In the genomic region with DNA sequence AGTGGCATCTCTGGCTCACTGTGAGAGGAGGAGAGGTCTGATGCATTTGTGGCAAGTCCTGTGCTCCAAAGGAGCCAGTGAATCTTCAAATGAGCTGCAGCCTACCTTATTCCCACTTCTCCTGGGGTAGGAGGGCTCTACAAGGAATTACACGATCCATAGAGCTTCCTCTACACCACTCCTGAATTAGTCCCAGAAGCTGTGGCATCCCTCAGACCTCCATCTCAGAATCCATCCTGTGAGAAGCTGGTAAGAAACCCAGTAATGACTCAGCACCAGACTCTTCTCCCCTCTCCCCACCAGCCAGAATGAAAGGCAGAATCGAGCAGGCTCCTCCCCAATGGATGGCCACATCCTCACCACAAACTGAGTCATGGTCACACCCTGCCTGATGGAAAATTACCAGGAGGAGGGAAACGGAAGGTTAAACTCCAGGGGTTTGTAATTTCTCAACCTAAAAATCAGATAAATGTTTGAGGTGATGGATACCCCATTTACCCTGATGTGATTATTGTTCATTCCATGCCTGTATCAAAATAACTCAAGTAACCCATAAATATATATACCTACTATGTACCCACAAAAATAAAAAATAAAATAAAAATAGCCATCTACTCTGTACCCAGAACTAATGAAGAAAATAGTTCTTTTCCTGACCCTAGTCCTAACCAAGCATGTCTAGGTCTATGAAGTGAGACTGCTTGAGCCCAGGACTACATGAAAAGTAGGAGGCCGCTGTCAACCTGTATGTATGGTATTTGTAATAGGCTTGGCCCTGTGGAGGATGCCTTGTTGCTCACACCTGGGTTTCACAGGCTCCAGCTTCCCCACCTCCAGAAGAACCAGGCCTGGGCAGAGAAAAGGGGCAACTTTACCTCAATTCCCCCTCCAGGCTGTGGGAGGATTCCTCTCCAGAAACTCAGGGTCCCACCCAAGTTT, we compare ENCODE assay signal across 1 cellular context.
TF ChIP-seq lines count a peak whose summit lies in the region.

No MANE protein-coding gene starts in this region.

TF ChIP-seq in K562, 482 proteins besides CTCF, POLR2A, EP300 and RAD21 (continued from another document and continues in another):
- no peak for TF ChIP-seq CXXC5 (CRISPR knock-in tag; IDR thresholded peaks at IDR 0.05)
- TF ChIP-seq CREM (IDR thresholded peaks at IDR 0.05; ENCODE audit: low read depth), result peak; percentile 38; the same call in 1 of the 2 replicates
- peak; percentile 58; the same call in 1 of the 2 replicates for TF ChIP-seq MYC (IDR thresholded peaks at IDR 0.05; ENCODE audit: low read depth, low read length)
- TF ChIP-seq MYC (CRISPR knock-in tag; IDR thresholded peaks at IDR 0.05; ENCODE audit: borderline replicate concordance, low read depth), result no peak
- no peak for TF ChIP-seq HNRNPH1 (optimal IDR thresholded peaks at IDR 0.05; ENCODE audit: low read depth, low read length)
- TF ChIP-seq ZFP30 (CRISPR knock-in tag; IDR thresholded peaks at IDR 0.05; ENCODE audit: borderline replicate concordance), result no peak
- TF ChIP-seq OTX1 (CRISPR knock-in tag; IDR thresholded peaks at IDR 0.05), result no peak
- no peak; the same call in 1 of the 2 replicates for TF ChIP-seq PML (IDR thresholded peaks at IDR 0.05; ENCODE audit: low read length)
- no peak for TF ChIP-seq MTA2 (IDR thresholded peaks at IDR 0.05; ENCODE audit: low read depth)
- no peak for TF ChIP-seq ZNF311 (CRISPR knock-in tag; IDR thresholded peaks at IDR 0.05)
- no peak for TF ChIP-seq ZNF444 (CRISPR knock-in tag; IDR thresholded peaks at IDR 0.05)
- TF ChIP-seq NBN (IDR thresholded peaks at IDR 0.05; ENCODE audit: low read depth), result peak; percentile 80
- no peak for TF ChIP-seq CC2D1A (IDR thresholded peaks at IDR 0.05)
- TF ChIP-seq ZNF121 (CRISPR knock-in tag; conservative IDR thresholded peaks at IDR 0.05), result no peak
- peak in 1 of 2 experiments; percentile 37; a peak in 1 of 4 replicates for TF ChIP-seq NRF1 (conservative IDR thresholded peaks at IDR 0.05 in 1 of 2, IDR thresholded peaks at IDR 0.05 in 1 of 2)
- no peak for TF ChIP-seq TCF3 (CRISPR knock-in tag; IDR thresholded peaks at IDR 0.05)
- TF ChIP-seq ZNF77 (CRISPR knock-in tag; IDR thresholded peaks at IDR 0.05), result no peak
- TF ChIP-seq MECOM (CRISPR knock-in tag; IDR thresholded peaks at IDR 0.05), result no peak
- TF ChIP-seq SMARCA5 (IDR thresholded peaks at IDR 0.05), result no peak
- TF ChIP-seq, protein P1, sequence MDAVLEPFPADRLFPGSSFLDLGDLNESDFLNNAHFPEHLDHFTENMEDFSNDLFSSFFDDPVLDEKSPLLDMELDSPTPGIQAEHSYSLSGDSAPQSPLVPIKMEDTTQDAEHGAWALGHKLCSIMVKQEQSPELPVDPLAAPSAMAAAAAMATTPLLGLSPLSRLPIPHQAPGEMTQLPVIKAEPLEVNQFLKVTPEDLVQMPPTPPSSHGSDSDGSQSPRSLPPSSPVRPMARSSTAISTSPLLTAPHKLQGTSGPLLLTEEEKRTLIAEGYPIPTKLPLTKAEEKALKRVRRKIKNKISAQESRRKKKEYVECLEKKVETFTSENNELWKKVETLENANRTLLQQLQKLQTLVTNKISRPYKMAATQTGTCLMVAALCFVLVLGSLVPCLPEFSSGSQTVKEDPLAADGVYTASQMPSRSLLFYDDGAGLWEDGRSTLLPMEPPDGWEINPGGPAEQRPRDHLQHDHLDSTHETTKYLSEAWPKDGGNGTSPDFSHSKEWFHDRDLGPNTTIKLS (IDR thresholded peaks at IDR 0.05; ENCODE audit: borderline replicate concordance, low read depth), result no peak
- TF ChIP-seq, protein P2, sequence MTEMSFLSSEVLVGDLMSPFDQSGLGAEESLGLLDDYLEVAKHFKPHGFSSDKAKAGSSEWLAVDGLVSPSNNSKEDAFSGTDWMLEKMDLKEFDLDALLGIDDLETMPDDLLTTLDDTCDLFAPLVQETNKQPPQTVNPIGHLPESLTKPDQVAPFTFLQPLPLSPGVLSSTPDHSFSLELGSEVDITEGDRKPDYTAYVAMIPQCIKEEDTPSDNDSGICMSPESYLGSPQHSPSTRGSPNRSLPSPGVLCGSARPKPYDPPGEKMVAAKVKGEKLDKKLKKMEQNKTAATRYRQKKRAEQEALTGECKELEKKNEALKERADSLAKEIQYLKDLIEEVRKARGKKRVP (CRISPR knock-in tag; IDR thresholded peaks at IDR 0.05), result no peak
- TF ChIP-seq ZSCAN29 (IDR thresholded peaks at IDR 0.05), result no peak
- no peak for TF ChIP-seq ELF2 (CRISPR knock-in tag; IDR thresholded peaks at IDR 0.05)
- TF ChIP-seq TEAD2 (tag; IDR thresholded peaks at IDR 0.05), result no peak
- TF ChIP-seq HNRNPK (IDR thresholded peaks at IDR 0.05; ENCODE audit: low read depth, low read length, poor library complexity, severe bottlenecking), result no peak
- no peak for TF ChIP-seq SRSF9 (IDR thresholded peaks at IDR 0.05; ENCODE audit: borderline replicate concordance, low read depth, low read length)
- TF ChIP-seq, protein P3, sequence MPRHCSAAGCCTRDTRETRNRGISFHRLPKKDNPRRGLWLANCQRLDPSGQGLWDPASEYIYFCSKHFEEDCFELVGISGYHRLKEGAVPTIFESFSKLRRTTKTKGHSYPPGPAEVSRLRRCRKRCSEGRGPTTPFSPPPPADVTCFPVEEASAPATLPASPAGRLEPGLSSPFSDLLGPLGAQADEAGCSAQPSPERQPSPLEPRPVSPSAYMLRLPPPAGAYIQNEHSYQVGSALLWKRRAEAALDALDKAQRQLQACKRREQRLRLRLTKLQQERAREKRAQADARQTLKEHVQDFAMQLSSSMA (CRISPR knock-in tag; IDR thresholded peaks at IDR 0.05), result no peak
- no peak for TF ChIP-seq SLC30A9 (CRISPR knock-in tag; IDR thresholded peaks at IDR 0.05)
- TF ChIP-seq ATF1 (CRISPR knock-in tag; IDR thresholded peaks at IDR 0.05), result no peak
- TF ChIP-seq ATF1 (tag; IDR thresholded peaks at IDR 0.05), result no peak
- TF ChIP-seq COPS2 (conservative IDR thresholded peaks at IDR 0.05), result no peak
- no peak for TF ChIP-seq XRCC3 (IDR thresholded peaks at IDR 0.05)
- TF ChIP-seq KDM5B (IDR thresholded peaks at IDR 0.05; ENCODE audit: insufficient replicate concordance, low read depth, low read length), result no peak
- no peak for TF ChIP-seq SETDB1 (IDR thresholded peaks at IDR 0.05; ENCODE audit: low read length)
- TF ChIP-seq, protein P4, sequence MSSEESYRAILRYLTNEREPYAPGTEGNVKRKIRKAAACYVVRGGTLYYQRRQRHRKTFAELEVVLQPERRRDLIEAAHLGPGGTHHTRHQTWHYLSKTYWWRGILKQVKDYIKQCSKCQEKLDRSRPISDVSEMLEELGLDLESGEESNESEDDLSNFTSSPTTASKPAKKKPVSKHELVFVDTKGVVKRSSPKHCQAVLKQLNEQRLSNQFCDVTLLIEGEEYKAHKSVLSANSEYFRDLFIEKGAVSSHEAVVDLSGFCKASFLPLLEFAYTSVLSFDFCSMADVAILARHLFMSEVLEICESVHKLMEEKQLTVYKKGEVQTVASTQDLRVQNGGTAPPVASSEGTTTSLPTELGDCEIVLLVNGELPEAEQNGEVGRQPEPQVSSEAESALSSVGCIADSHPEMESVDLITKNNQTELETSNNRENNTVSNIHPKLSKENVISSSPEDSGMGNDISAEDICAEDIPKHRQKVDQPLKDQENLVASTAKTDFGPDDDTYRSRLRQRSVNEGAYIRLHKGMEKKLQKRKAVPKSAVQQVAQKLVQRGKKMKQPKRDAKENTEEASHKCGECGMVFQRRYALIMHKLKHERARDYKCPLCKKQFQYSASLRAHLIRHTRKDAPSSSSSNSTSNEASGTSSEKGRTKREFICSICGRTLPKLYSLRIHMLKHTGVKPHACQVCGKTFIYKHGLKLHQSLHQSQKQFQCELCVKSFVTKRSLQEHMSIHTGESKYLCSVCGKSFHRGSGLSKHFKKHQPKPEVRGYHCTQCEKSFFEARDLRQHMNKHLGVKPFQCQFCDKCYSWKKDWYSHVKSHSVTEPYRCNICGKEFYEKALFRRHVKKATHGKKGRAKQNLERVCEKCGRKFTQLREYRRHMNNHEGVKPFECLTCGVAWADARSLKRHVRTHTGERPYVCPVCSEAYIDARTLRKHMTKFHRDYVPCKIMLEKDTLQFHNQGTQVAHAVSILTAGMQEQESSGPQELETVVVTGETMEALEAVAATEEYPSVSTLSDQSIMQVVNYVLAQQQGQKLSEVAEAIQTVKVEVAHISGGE (CRISPR knock-in tag; IDR thresholded peaks at IDR 0.05), result no peak
- no peak for TF ChIP-seq ESRRB (CRISPR knock-in tag; IDR thresholded peaks at IDR 0.05; ENCODE audit: borderline replicate concordance)
- peak; percentile 87 for TF ChIP-seq SMARCA4 (IDR thresholded peaks at IDR 0.05)
- TF ChIP-seq L3MBTL2 (IDR thresholded peaks at IDR 0.05), result peak; percentile 33
- TF ChIP-seq TCFL5 (CRISPR knock-in tag; conservative IDR thresholded peaks at IDR 0.05), result no peak
- TF ChIP-seq ZNF75A (CRISPR knock-in tag; IDR thresholded peaks at IDR 0.05), result no peak
- TF ChIP-seq TBP (optimal IDR thresholded peaks at IDR 0.05; ENCODE audit: low read depth, low read length), result peak; percentile 96
- TF ChIP-seq CEBPB (tag; IDR thresholded peaks at IDR 0.05), result peak; percentile 84
- TF ChIP-seq, protein P5, sequence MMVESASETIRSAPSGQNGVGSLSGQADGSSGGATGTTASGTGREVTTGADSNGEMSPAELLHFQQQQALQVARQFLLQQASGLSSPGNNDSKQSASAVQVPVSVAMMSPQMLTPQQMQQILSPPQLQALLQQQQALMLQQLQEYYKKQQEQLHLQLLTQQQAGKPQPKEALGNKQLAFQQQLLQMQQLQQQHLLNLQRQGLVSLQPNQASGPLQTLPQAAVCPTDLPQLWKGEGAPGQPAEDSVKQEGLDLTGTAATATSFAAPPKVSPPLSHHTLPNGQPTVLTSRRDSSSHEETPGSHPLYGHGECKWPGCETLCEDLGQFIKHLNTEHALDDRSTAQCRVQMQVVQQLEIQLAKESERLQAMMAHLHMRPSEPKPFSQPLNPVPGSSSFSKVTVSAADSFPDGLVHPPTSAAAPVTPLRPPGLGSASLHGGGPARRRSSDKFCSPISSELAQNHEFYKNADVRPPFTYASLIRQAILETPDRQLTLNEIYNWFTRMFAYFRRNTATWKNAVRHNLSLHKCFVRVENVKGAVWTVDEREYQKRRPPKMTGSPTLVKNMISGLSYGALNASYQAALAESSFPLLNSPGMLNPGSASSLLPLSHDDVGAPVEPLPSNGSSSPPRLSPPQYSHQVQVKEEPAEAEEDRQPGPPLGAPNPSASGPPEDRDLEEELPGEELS (CRISPR knock-in tag; IDR thresholded peaks at IDR 0.05; ENCODE audit: borderline replicate concordance), result no peak
- peak; percentile 99 for TF ChIP-seq NFE2 (IDR thresholded peaks at IDR 0.05; ENCODE audit: low read depth)
- TF ChIP-seq SIX5 (IDR thresholded peaks at IDR 0.05; ENCODE audit: borderline replicate concordance in 1 of 2, insufficient read depth in 1 of 2, low read depth in 1 of 2, low read length in 2 of 2), result no peak
- 0 out of 2 replicates have a peak, but pooled peaks have one; percentile 2 for TF ChIP-seq E2F3 (CRISPR knock-in tag; IDR thresholded peaks at IDR 0.05)
- TF ChIP-seq ZNF124 (CRISPR knock-in tag; IDR thresholded peaks at IDR 0.05), result no peak
- TF ChIP-seq GATAD2A (IDR thresholded peaks at IDR 0.05), result no peak
- peak; percentile 90 for TF ChIP-seq NFRKB (IDR thresholded peaks at IDR 0.05; ENCODE audit: low read depth)
- TF ChIP-seq CEBPG (CRISPR knock-in tag; IDR thresholded peaks at IDR 0.05), result peak; percentile 22; the same call in 1 of the 2 replicates
- peak in 1 of 2 experiments; percentile 34; a peak in 2 of 4 replicates for TF ChIP-seq CEBPG (tag; conservative IDR thresholded peaks at IDR 0.05 in 1 of 2, IDR thresholded peaks at IDR 0.05 in 1 of 2)
- no peak; the same call in 1 of the 2 replicates for TF ChIP-seq HDGF (IDR thresholded peaks at IDR 0.05)
- TF ChIP-seq ZFPM2 (CRISPR knock-in tag; IDR thresholded peaks at IDR 0.05), result no peak
- no peak for TF ChIP-seq KAT2B (IDR thresholded peaks at IDR 0.05; ENCODE audit: low read depth, low read length)
- TF ChIP-seq RFX5 (IDR thresholded peaks at IDR 0.05; ENCODE audit: low read depth, low read length), result no peak
- TF ChIP-seq RCOR1 (IDR thresholded peaks at IDR 0.05; ENCODE audit: borderline replicate concordance in 1 of 2, low read depth in 2 of 2, low read length in 2 of 2), result peak; percentile 67 to 95; a peak in 3 of 4 replicates
- no peak for TF ChIP-seq SRSF3 (IDR thresholded peaks at IDR 0.05; ENCODE audit: insufficient read depth, low read length)
- TF ChIP-seq ZBED1 (IDR thresholded peaks at IDR 0.05), result no peak
- TF ChIP-seq BDP1 (IDR thresholded peaks at IDR 0.05; ENCODE audit: insufficient read depth, insufficient read length), result no peak
- no peak for TF ChIP-seq PRPF4 (IDR thresholded peaks at IDR 0.05; ENCODE audit: insufficient read depth, low read depth, low read length, poor library complexity, severe bottlenecking)
- TF ChIP-seq, protein P6, sequence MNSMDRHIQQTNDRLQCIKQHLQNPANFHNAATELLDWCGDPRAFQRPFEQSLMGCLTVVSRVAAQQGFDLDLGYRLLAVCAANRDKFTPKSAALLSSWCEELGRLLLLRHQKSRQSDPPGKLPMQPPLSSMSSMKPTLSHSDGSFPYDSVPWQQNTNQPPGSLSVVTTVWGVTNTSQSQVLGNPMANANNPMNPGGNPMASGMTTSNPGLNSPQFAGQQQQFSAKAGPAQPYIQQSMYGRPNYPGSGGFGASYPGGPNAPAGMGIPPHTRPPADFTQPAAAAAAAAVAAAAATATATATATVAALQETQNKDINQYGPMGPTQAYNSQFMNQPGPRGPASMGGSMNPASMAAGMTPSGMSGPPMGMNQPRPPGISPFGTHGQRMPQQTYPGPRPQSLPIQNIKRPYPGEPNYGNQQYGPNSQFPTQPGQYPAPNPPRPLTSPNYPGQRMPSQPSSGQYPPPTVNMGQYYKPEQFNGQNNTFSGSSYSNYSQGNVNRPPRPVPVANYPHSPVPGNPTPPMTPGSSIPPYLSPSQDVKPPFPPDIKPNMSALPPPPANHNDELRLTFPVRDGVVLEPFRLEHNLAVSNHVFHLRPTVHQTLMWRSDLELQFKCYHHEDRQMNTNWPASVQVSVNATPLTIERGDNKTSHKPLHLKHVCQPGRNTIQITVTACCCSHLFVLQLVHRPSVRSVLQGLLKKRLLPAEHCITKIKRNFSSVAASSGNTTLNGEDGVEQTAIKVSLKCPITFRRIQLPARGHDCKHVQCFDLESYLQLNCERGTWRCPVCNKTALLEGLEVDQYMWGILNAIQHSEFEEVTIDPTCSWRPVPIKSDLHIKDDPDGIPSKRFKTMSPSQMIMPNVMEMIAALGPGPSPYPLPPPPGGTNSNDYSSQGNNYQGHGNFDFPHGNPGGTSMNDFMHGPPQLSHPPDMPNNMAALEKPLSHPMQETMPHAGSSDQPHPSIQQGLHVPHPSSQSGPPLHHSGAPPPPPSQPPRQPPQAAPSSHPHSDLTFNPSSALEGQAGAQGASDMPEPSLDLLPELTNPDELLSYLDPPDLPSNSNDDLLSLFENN (IDR thresholded peaks at IDR 0.05; ENCODE audit: low read depth in 2 of 2, low read length in 2 of 2), result 0 out of 4 replicates have a peak, but pooled peaks of 1 of the 2 experiments have one; percentile 30
- TF ChIP-seq CBX5 (IDR thresholded peaks at IDR 0.05; ENCODE audit: borderline replicate concordance, low read depth), result no peak
